24 cellular contexts compared by ENCODE assay signal in the genomic region with DNA sequence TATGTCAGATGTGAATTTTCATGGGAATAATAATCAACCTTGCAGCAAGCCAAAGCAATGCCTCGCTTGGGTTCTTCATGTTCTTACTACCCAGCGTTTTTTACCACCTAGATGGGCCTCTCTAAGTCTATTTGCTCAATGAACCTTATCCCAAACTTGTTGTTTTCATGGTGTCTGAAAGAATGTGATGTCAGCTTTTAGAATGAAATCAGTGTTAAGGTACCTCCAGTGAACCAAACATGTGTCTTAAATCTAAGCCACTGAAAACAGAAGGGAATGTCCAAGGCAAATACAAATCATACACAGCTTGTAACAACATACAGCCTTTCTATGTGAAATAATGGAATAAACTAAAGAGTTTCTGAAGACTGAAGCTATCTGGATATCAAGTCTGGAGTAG. TPM values are rescaled to one million over a fixed set of nuclear protein-coding genes. Genes with fewer than 3 reads are reported as not detected.
"Had no signal": no experiment of that assay in that cellular context is flagged by ENCODE, and none has a peak within 500 bp of the region (broad histone marks: within the 10 kb centered on the region; RNA-seq: fewer than 3 reads in every experiment).

No MANE protein-coding gene starts in this region.

- H3K9me3 ChIP-seq: SJCRH30 had no signal

- H3K4me3 ChIP-seq: SJCRH30 had no signal

- H3K27me3 ChIP-seq: SJCRH30 had no signal

- H3K4me1 ChIP-seq: SJCRH30 had no signal

- DNase-seq: KBM-7, MV-4-11, NCI-H1048, NCI-H1105, NCI-H1417, NCI-H1436 treated with DMSO at 0.1 percent for 48 hours, NCI-H1694 treated with DMSO at 0.1 percent for 48 hours, NCI-H1930, NCI-H2081, NCI-H2171, NCI-H226, NCI-H446, NCI-H510A, NCI-H524 treated with DMSO at 0.1 percent for 48 hours, NCI-H69, NCI-H774, SHP77 treated with DMSO at 0.1 percent for 48 hours, SJCRH30, T-helper 1 cell had no signal

- H3K27ac ChIP-seq: SJCRH30 had no signal

- H3K36me3 ChIP-seq: SJCRH30 had no signal

- ATAC-seq: Panc1, Right ventricle myocardium inferior, SK-N-SH treated with all-trans-retinoic acid at 6 μM for 48 hours had no signal

RNA-seq across cellular contexts. Expression of gene EPGN, which starts 6.7 kb away (rescaled TPM):
- total RNA-seq: HT-29, LHCN-M2, SJCRH30 had no signal

RNA-seq across cellular contexts. Expression of gene EREG, which starts 50.0 kb away (rescaled TPM):
- total RNA-seq: Right ventricle myocardium inferior, SJCRH30 had no signal
